ENCODE assay signal across 1 cellular context in the genomic region with DNA sequence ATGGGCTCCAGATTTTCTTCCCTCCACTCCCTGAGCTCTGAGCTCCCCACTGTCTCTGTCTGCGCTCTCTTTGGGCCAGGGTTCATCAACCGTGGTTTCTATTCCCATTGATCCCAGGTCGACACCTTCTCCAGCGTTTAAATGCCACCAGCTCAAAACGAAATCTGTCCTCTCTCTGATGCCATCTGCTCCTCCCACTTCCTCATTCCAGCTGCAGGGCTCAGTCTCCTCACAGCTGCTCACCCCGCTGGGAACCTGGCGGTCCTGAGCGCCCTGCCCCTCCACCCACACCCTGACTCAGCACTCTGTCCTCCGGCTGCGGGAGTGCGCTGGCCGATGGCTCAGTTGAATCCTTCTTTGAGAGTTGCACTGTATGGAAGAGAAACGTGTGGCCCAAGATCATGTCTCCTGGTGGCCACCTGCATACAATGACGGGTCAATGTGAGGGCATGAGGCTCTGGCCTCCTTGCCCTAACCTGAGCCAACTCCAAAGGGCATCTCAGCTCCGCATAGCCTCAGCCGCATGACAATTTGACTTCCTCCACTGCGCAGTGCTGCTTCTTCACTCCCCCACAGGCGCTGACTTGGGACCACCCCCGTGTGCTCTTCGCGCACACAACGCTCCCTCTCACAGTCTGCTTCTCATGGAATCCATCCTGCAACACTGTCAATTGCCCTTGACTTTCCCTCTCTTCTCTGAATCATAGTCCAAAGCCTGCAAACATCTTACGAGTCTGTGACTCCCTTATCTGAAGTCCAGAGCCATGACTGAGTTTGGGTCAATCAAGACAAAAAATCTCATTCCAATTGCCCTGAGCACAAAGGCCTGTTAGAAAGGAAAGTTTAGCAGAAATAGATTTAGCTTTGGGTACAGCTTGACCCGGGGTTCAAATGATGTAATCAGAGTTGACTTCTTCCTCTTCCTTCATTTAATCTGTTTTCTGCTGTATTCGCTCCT.
A peak's percentile ranks its signal among the peaks of the same experiment; 100 is the strongest.
TF ChIP-seq lines count a peak whose summit lies in the region.

No MANE protein-coding gene starts in this region.

TF ChIP-seq in K562, 482 proteins besides CTCF, POLR2A, EP300 and RAD21 (continued from another document):
- TF ChIP-seq, protein P1, sequence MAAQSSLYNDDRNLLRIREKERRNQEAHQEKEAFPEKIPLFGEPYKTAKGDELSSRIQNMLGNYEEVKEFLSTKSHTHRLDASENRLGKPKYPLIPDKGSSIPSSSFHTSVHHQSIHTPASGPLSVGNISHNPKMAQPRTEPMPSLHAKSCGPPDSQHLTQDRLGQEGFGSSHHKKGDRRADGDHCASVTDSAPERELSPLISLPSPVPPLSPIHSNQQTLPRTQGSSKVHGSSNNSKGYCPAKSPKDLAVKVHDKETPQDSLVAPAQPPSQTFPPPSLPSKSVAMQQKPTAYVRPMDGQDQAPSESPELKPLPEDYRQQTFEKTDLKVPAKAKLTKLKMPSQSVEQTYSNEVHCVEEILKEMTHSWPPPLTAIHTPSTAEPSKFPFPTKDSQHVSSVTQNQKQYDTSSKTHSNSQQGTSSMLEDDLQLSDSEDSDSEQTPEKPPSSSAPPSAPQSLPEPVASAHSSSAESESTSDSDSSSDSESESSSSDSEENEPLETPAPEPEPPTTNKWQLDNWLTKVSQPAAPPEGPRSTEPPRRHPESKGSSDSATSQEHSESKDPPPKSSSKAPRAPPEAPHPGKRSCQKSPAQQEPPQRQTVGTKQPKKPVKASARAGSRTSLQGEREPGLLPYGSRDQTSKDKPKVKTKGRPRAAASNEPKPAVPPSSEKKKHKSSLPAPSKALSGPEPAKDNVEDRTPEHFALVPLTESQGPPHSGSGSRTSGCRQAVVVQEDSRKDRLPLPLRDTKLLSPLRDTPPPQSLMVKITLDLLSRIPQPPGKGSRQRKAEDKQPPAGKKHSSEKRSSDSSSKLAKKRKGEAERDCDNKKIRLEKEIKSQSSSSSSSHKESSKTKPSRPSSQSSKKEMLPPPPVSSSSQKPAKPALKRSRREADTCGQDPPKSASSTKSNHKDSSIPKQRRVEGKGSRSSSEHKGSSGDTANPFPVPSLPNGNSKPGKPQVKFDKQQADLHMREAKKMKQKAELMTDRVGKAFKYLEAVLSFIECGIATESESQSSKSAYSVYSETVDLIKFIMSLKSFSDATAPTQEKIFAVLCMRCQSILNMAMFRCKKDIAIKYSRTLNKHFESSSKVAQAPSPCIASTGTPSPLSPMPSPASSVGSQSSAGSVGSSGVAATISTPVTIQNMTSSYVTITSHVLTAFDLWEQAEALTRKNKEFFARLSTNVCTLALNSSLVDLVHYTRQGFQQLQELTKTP (IDR thresholded peaks at IDR 0.05; ENCODE audit: low read depth in 1 of 2, partially characterized antibody in 2 of 2), result peak in 1 of 2 experiments; percentile 49
- TF ChIP-seq, protein P2, sequence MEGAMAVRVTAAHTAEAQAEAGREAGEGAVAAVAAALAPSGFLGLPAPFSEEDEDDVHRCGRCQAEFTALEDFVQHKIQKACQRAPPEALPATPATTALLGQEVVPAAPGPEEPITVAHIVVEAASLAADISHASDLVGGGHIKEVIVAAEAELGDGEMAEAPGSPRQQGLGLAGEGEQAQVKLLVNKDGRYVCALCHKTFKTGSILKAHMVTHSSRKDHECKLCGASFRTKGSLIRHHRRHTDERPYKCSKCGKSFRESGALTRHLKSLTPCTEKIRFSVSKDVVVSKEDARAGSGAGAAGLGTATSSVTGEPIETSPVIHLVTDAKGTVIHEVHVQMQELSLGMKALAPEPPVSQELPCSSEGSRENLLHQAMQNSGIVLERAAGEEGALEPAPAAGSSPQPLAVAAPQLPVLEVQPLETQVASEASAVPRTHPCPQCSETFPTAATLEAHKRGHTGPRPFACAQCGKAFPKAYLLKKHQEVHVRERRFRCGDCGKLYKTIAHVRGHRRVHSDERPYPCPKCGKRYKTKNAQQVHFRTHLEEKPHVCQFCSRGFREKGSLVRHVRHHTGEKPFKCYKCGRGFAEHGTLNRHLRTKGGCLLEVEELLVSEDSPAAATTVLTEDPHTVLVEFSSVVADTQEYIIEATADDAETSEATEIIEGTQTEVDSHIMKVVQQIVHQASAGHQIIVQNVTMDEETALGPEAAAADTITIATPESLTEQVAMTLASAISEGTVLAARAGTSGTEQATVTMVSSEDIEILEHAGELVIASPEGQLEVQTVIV (CRISPR knock-in tag; IDR thresholded peaks at IDR 0.05; ENCODE audit: borderline replicate concordance), result no peak
- TF ChIP-seq FOXP1 (CRISPR knock-in tag; IDR thresholded peaks at IDR 0.05), result peak; percentile 72; the same call in 1 of the 2 replicates
- peak; percentile 78 for TF ChIP-seq MTA3 (IDR thresholded peaks at IDR 0.05; ENCODE audit: borderline replicate concordance)
- no peak for TF ChIP-seq HDGF (IDR thresholded peaks at IDR 0.05)
- no peak for TF ChIP-seq KAT8 (IDR thresholded peaks at IDR 0.05; ENCODE audit: low read depth)
- TF ChIP-seq GATAD2B (IDR thresholded peaks at IDR 0.05; ENCODE audit: borderline replicate concordance), result no peak
- no peak for TF ChIP-seq ZKSCAN1 (IDR thresholded peaks at IDR 0.05; ENCODE audit: low read depth, low read length)
- no peak for TF ChIP-seq ETV1 (tag; conservative IDR thresholded peaks at IDR 0.05; ENCODE audit: low read depth)
- no peak for TF ChIP-seq ZNF551 (CRISPR knock-in tag; IDR thresholded peaks at IDR 0.05)
- TF ChIP-seq, protein P3, sequence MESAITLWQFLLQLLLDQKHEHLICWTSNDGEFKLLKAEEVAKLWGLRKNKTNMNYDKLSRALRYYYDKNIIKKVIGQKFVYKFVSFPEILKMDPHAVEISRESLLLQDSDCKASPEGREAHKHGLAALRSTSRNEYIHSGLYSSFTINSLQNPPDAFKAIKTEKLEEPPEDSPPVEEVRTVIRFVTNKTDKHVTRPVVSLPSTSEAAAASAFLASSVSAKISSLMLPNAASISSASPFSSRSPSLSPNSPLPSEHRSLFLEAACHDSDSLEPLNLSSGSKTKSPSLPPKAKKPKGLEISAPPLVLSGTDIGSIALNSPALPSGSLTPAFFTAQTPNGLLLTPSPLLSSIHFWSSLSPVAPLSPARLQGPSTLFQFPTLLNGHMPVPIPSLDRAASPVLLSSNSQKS (CRISPR knock-in tag; IDR thresholded peaks at IDR 0.05), result no peak
- TF ChIP-seq WHSC1 (IDR thresholded peaks at IDR 0.05; ENCODE audit: low read length), result no peak
- 0 out of 2 replicates have a peak, but pooled peaks have one; percentile 12 for TF ChIP-seq HCFC1 (IDR thresholded peaks at IDR 0.05; ENCODE audit: low read depth, low read length)
- no peak for TF ChIP-seq ZNF668 (CRISPR knock-in tag; IDR thresholded peaks at IDR 0.05)
TF ChIP-seq in K562: peak in this region for 136.
